9 cellular contexts compared by ENCODE assay signal in the genomic region with DNA sequence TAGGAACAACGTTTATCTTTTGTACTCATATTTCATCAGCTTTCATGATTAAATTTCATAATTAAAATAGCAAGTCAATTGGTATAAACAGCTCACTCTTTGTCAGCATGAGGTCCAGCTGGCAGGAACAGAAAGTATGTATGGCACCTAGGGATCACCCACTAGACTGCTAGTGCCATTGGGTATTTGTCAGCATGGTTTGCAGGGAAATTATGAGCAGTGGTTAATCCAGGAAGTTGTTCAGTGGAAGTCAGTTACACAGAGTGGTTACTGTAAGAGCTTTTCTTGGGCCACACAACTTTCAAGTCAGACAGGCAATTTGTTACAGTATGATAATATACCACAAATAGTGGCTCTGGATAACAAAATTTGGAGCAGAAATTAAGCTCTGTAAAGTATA.
DNase-seq lines count a peak whose midpoint lies in the region; ATAC-seq, FAIRE-seq and TF ChIP-seq lines count a peak whose summit lies in the region.
"Had no signal": no experiment of that assay in that cellular context is flagged by ENCODE, and none has a peak within 500 bp of the region (broad histone marks: within the 10 kb centered on the region; RNA-seq: fewer than 3 reads in every experiment).

No MANE protein-coding gene starts in this region.

- TF ChIP-seq CTCF in OCI-LY1 (IDR thresholded peaks at IDR 0.05; ENCODE audit: low read length): no peak

- peaks cover 4% of the 10 kb centered on the region for H3K4me1 Mint-ChIP-seq in central memory CD8-positive, alpha-beta T cell

- FAIRE-seq in GM19239 (lab: Jason Lieb, UNC): no peak
- FAIRE-seq: colon had no signal

- no peaks in the 10 kb centered on the region for H3K36me3 ChIP-seq in OCI-LY1 (ENCODE audit: insufficient read depth, low read length)

- H4K20me1 ChIP-seq in OCI-LY1 (ENCODE audit: insufficient read depth, low read length): no peaks in the 10 kb centered on the region

- no peak overlapping the region for H3K4me3 ChIP-seq in OCI-LY1 (ENCODE audit: low read depth, low read length, poor library complexity, severe bottlenecking)

- H3K27ac Mint-ChIP-seq in central memory CD8-positive, alpha-beta T cell (ENCODE audit: low read depth): peak overlapping the region; percentile 6

- H3K27me3 ChIP-seq in OCI-LY1 (ENCODE audit: insufficient read depth, low read length): no peaks in the 10 kb centered on the region

- ATAC-seq in central memory CD8-positive, alpha-beta T cell (replicated peaks; ENCODE audit: extremely low read depth, poor library complexity, severe bottlenecking): peak; percentile 46
- no peak for ATAC-seq in HG03565 (IDR thresholded peaks at IDR 0.05; ENCODE audit: unreplicated experiment)
- ATAC-seq in GM21737 (IDR thresholded peaks at IDR 0.05; ENCODE audit: unreplicated experiment): no peak

- peak overlapping the region; percentile 3 for H3K27ac ChIP-seq in OCI-LY1 (ENCODE audit: low read depth, low read length, poor library complexity, severe bottlenecking)

- peak; percentile 19 for DNase-seq in activated CD4-positive, alpha-beta T cell treated with anti-CD3 and anti-CD28 coated beads for 48 hours
- DNase-seq in activated CD4-positive, alpha-beta T cell treated with anti-CD3 and anti-CD28 coated beads for 1 hour: no peak
- DNase-seq in central memory CD8-positive, alpha-beta T cell (ENCODE audit: low spot score in 2 of 2): no peak
- DNase-seq in stimulated activated CD4-positive, alpha-beta T cell treated with anti-CD3 and anti-CD28 coated beads, Interleukin-4, amount 100 ng/mL, for 24 hours: peak; percentile 25
- DNase-seq in GM19239 (ENCODE audit: insufficient read length, low spot score): no peak

- H3K36me3 Mint-ChIP-seq in central memory CD8-positive, alpha-beta T cell (ENCODE audit: insufficient read depth): peaks cover 1% of the 10 kb centered on the region

- no peaks in the 10 kb centered on the region for H3K79me2 ChIP-seq in OCI-LY1 (ENCODE audit: insufficient read depth, low read length)

- peaks cover 17% of the 10 kb centered on the region for H3K4me1 ChIP-seq in OCI-LY1 (ENCODE audit: insufficient read depth, low read length, severe bottlenecking)

- H3K27me3 Mint-ChIP-seq in central memory CD8-positive, alpha-beta T cell: no peaks in the 10 kb centered on the region

- H3K9ac ChIP-seq in OCI-LY1 (ENCODE audit: low read length): no peak overlapping the region

- no peak overlapping the region for H2AFZ ChIP-seq in OCI-LY1 (ENCODE audit: low read length)

- no peaks in the 10 kb centered on the region for H3K9me3 Mint-ChIP-seq in central memory CD8-positive, alpha-beta T cell

- no peaks in the 10 kb centered on the region for H3K9me3 ChIP-seq in OCI-LY1 (ENCODE audit: low read length)

- no peak overlapping the region for H3K4me2 ChIP-seq in OCI-LY1 (ENCODE audit: low read length)

- no peaks in the 10 kb centered on the region for H3K9me2 ChIP-seq in OCI-LY1 (ENCODE audit: low read depth, low read length)

- H3F3A ChIP-seq in OCI-LY1 (ENCODE audit: insufficient read depth, low read length): no peaks in the 10 kb centered on the region

- H3K4me3 Mint-ChIP-seq in central memory CD8-positive, alpha-beta T cell: no peak overlapping the region

Comparison
In these comparisons a context has a peak if more than half of its experiments do, and no peak if none do; other contexts are left out.
1. DNase-seq: peak in activated CD4-positive, alpha-beta T cell treated with anti-CD3 and anti-CD28 coated beads for 48 hours (single experiment) and stimulated activated CD4-positive, alpha-beta T cell treated with anti-CD3 and anti-CD28 coated beads, Interleukin-4, amount 100 ng/mL, for 24 hours (single experiment); none in activated CD4-positive, alpha-beta T cell treated with anti-CD3 and anti-CD28 coated beads for 1 hour (single experiment), central memory CD8-positive, alpha-beta T cell (0 of 2) and GM19239 (single experiment).